Comparison of ENCODE assay signal across 22 cellular contexts in the genomic region with DNA sequence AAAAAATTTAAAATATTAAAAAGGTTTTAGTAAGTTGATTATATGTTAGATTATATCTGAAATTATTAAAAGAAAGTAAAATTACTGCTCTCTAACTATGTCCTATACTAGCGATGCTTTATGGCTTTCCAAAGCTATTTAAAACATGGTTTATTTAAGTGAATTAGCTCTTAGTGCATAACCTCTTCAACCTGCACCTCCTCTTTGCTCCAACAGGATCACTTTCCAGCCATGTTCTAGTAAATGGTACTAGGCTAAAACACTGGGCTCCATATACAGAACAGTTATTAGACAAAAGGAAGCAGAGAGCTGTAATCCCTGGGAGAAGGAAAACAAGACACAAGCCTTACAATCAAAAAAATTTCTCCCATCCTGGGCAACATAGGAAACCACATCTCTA.
"Had no signal": no experiment of that assay in that cellular context is flagged by ENCODE, and none has a peak within 500 bp of the region (broad histone marks: within the 10 kb centered on the region; RNA-seq: fewer than 3 reads in every experiment).

No MANE protein-coding gene starts in this region.

- ATAC-seq: effector memory CD8-positive, alpha-beta T cell; esophagus mucosa; gastroesophageal sphincter had no signal

- H3K36me3 ChIP-seq: colonic mucosa, esophagus muscularis mucosa, esophagus squamous epithelium, gastrocnemius medialis, gastroesophageal sphincter had no signal

- H3K27me3 ChIP-seq: colonic mucosa, dorsolateral prefrontal cortex, esophagus muscularis mucosa, esophagus squamous epithelium, foreskin keratinocyte, gastrocnemius medialis, gastroesophageal sphincter had no signal

- H3K9me3 ChIP-seq: colonic mucosa, gastrocnemius medialis had no signal

- H3K4me1 ChIP-seq: colonic mucosa, esophagus squamous epithelium, gastroesophageal sphincter had no signal

- DNase-seq: colonic mucosa; cortex of kidney; dermis blood vessel endothelial cell; dorsolateral prefrontal cortex; effector CD4-positive, alpha-beta T cell; effector CD8-positive, alpha-beta T cell; effector memory CD4-positive, alpha-beta T cell; effector memory CD8-positive, alpha-beta T cell; endodermal cell; erythroblast; esophagus squamous epithelium; foreskin fibroblast; foreskin keratinocyte; foreskin melanocyte; gastrocnemius medialis; glutamatergic neuron; head of caudate nucleus had no signal

- H3K27ac ChIP-seq: colonic mucosa, coronary artery, dorsolateral prefrontal cortex, epithelial cell of prostate, esophagus muscularis mucosa, esophagus squamous epithelium, foreskin keratinocyte, gastroesophageal sphincter had no signal

- H3K4me3 ChIP-seq: colonic mucosa, coronary artery, dorsolateral prefrontal cortex, esophagus muscularis mucosa, esophagus squamous epithelium, gastrocnemius medialis, gastroesophageal sphincter had no signal
